In genomic region chr13:110677731-110678545, GRCh38 we compare ENCODE assay signal across 17 cellular contexts. TPM values are rescaled to one million over a fixed set of nuclear protein-coding genes. Genes with fewer than 3 reads are reported as not detected.
DNase-seq lines count a peak whose midpoint lies in the region; ATAC-seq and FAIRE-seq lines count a peak whose summit lies in the region.
"Had no signal": no experiment of that assay in that cellular context is flagged by ENCODE, and none has a peak within 500 bp of the region (broad histone marks: within the 10 kb centered on the region; RNA-seq: fewer than 3 reads in every experiment).

No MANE protein-coding gene starts in this region.

- no peak overlapping the region for H3K14ac ChIP-seq in mesenchymal stem cell (ENCODE audit: low read length in 2 of 2)

- no peak overlapping the region for H4K8ac ChIP-seq in mesenchymal stem cell (ENCODE audit: low read length)

- H3K9me3 ChIP-seq in mesenchymal stem cell (ENCODE audit: control insufficient read depth, low read length), result no peaks in the 10 kb centered on the region
- no peaks in the 10 kb centered on the region for H3K9me3 ChIP-seq in small intestine (ENCODE audit: control insufficient read depth, low read depth)
- H3K9me3 ChIP-seq: ovary, upper lobe of left lung had no signal

- H3K27ac ChIP-seq in mesenchymal stem cell (ENCODE audit: low read length, poor library complexity, severe bottlenecking) (peak overlapping the region; percentile 1), small intestine (ENCODE audit: low read depth in 1 of 2, low read length in 1 of 2) (no peak overlapping the region)
- H3K27ac ChIP-seq: ovary, upper lobe of left lung had no signal

- 93% methylated on average over 28 of the region's 28 CpGs for WGBS in mesenchymal stem cell
- WGBS in small intestine, 3 donors, result 92 to 95% (median 94%) methylated on average over 28 of the region's 28 CpGs

- H3K18ac ChIP-seq in mesenchymal stem cell (ENCODE audit: low read depth in 1 of 2, low read length in 2 of 2), result no peak overlapping the region

- ATAC-seq in GM19452 (IDR thresholded peaks at IDR 0.05; ENCODE audit: unreplicated experiment), result no peak
- ATAC-seq: HepG2 had no signal

- H2AK5ac ChIP-seq in mesenchymal stem cell (ENCODE audit: low read length, severe bottlenecking), result no peak overlapping the region

- peaks cover 22% of the 10 kb centered on the region for H3K79me1 ChIP-seq in mesenchymal stem cell (replicated peaks; ENCODE audit: low read length, poor library complexity, severe bottlenecking)

- H2AFZ ChIP-seq in mesenchymal stem cell (ENCODE audit: low read depth, low read length), result no peak overlapping the region

- H2BK12ac ChIP-seq in mesenchymal stem cell (ENCODE audit: low read length in 2 of 2), result no peak overlapping the region

- H4K91ac ChIP-seq in mesenchymal stem cell (ENCODE audit: low read length), result no peak overlapping the region

- H2BK15ac ChIP-seq in mesenchymal stem cell (ENCODE audit: low read depth, poor library complexity, severe bottlenecking), result no peak overlapping the region

- H3K4me1 ChIP-seq in mesenchymal stem cell (ENCODE audit: control insufficient read depth, insufficient read depth, low read depth, low read length), result peaks cover 13% of the 10 kb centered on the region
- H3K4me1 ChIP-seq in small intestine (ENCODE audit: control insufficient read depth in 2 of 2, insufficient read depth in 1 of 2, low read depth in 1 of 2, low read length in 1 of 2), result no peaks in the 10 kb centered on the region
- H3K4me1 ChIP-seq: upper lobe of left lung had no signal

- H3K23ac ChIP-seq in mesenchymal stem cell (ENCODE audit: low read length in 2 of 2), result no peak overlapping the region

- no peaks in the 10 kb centered on the region for H3K27me3 ChIP-seq in mesenchymal stem cell (ENCODE audit: control insufficient read depth in 1 of 2, insufficient read depth in 1 of 2, low read length in 2 of 2)
- no peaks in the 10 kb centered on the region for H3K27me3 ChIP-seq in small intestine (ENCODE audit: control insufficient read depth in 2 of 2, insufficient read depth in 2 of 2, low read length in 2 of 2)
- H3K27me3 ChIP-seq: ovary, upper lobe of left lung had no signal

- no peak overlapping the region for H2BK5ac ChIP-seq in mesenchymal stem cell (ENCODE audit: low read depth, low read length, poor library complexity, severe bottlenecking)

- peak; percentile 40 for DNase-seq in stimulated activated naive CD4-positive, alpha-beta T cell treated with Interleukin-2 at 50 U/mL for 16 hours (lab: John Stamatoyannopoulos, UW)
- DNase-seq in stimulated activated naive CD4-positive, alpha-beta T cell (lab: John Stamatoyannopoulos, UW), result no peak
- DNase-seq in amniotic epithelial cell (ENCODE audit: low read depth), result peak; percentile 85
- no peak for DNase-seq in mesenchymal stem cell
- no peak for DNase-seq in NCI-H187 treated with DMSO at 0.1 percent for 48 hours (lab: John Stamatoyannopoulos, UW)
- DNase-seq in small intestine, result no peak
- DNase-seq in activated gamma-delta T cell treated with Interleukin-2 at 50 U/mL for 16 hours, result no peak
- DNase-seq: AML-193, aorta, DMS53, endodermal cell, NCI-H1092, ovary had no signal

- no peak overlapping the region for H2BK120ac ChIP-seq in mesenchymal stem cell (ENCODE audit: low read depth, low read length)

- no peak overlapping the region for H3K9ac ChIP-seq in mesenchymal stem cell (ENCODE audit: low read length)

- peaks cover 46 to 61% of the 10 kb centered on the region in 2 experiments for H3K36me3 ChIP-seq in mesenchymal stem cell (ENCODE audit: control insufficient read depth in 1 of 2, insufficient read depth in 2 of 2, low read depth in 1 of 2, low read length in 2 of 2)
- peaks cover 6 to 14% of the 10 kb centered on the region in 2 donors for H3K36me3 ChIP-seq in small intestine (ENCODE audit: control insufficient read depth in 2 of 2, insufficient read depth in 2 of 2, low read length in 2 of 2)
- H3K36me3 ChIP-seq: ovary had no signal

- H3K4ac ChIP-seq in mesenchymal stem cell (ENCODE audit: low read depth in 1 of 2, low read length in 2 of 2), result no peak overlapping the region

- H3K4me3 ChIP-seq in mesenchymal stem cell (ENCODE audit: insufficient read depth in 1 of 2, low read depth in 1 of 2, low read length in 2 of 2) (no peak overlapping the region), small intestine (ENCODE audit: low read depth in 1 of 2, low read length in 2 of 2) (no peak overlapping the region)
- H3K4me3 ChIP-seq: ovary, upper lobe of left lung had no signal

- FAIRE-seq in small intestine (lab: Jason Lieb, UNC), result no peak
- FAIRE-seq: frontal cortex, HepG2 had no signal

- no peak overlapping the region for H3K4me2 ChIP-seq in mesenchymal stem cell (ENCODE audit: low read length, poor library complexity, severe bottlenecking)

RNA-seq across cellular contexts. Expression of gene CARS2, which starts 28.0 kb away (rescaled TPM):
- polyA plus RNA-seq in mesenchymal stem cell (2013, experiment 1 of 2), result 49.5 TPM
- polyA plus RNA-seq in mesenchymal stem cell (2013, experiment 2 of 2), result 46.4 TPM
- 10 to 100 TPM; 69.7 to 92.6 (median 77.3) TPM for polyA plus RNA-seq in small intestine

RNA-seq across cellular contexts. Expression of gene ING1, which starts 35.6 kb away (rescaled TPM):
- 12.8 TPM for polyA plus RNA-seq in mesenchymal stem cell (2013, experiment 1 of 2)
- polyA plus RNA-seq in mesenchymal stem cell (2013, experiment 2 of 2), result 12.5 TPM
- polyA plus RNA-seq in small intestine, result 10 to 100 TPM; 10.8 to 18.6 (median 15.7) TPM

Comparison
In these comparisons a context has a peak if more than half of its experiments do, and no peak if none do; other contexts are left out.
1. DNase-seq: peak in stimulated activated naive CD4-positive, alpha-beta T cell treated with Interleukin-2 at 50 U/mL for 16 hours (single experiment) and amniotic epithelial cell (single experiment); none in stimulated activated naive CD4-positive, alpha-beta T cell (0 of 6), mesenchymal stem cell (single experiment), NCI-H187 treated with DMSO at 0.1 percent for 48 hours (single experiment), small intestine (single experiment) and activated gamma-delta T cell treated with Interleukin-2 at 50 U/mL for 16 hours (single experiment).